1 cellular context compared by ENCODE assay signal in genomic region chr22:18148508-18148965, GRCh38.
TF ChIP-seq lines count a peak whose summit lies in the region.

No MANE protein-coding gene starts in this region.

TF ChIP-seq in GM12891, 5 proteins besides CTCF, POLR2A, EP300 and RAD21:
- TF ChIP-seq TAF1 (IDR thresholded peaks at IDR 0.05; ENCODE audit: low read depth, low read length) (no peak), POLR2AphosphoS5 (IDR thresholded peaks at IDR 0.05; ENCODE audit: low read depth, low read length) (no peak), SPI1 (IDR thresholded peaks at IDR 0.05; ENCODE audit: low read depth, low read length) (no peak), POU2F2 (IDR thresholded peaks at IDR 0.05; ENCODE audit: low read depth, low read length) (no peak), PAX5 (IDR thresholded peaks at IDR 0.05; ENCODE audit: insufficient read depth, low read length, severe bottlenecking) (no peak)
TF ChIP-seq in GM12891: peak in this region for 0.
